10 cellular contexts compared by ENCODE assay signal in the genomic region with DNA sequence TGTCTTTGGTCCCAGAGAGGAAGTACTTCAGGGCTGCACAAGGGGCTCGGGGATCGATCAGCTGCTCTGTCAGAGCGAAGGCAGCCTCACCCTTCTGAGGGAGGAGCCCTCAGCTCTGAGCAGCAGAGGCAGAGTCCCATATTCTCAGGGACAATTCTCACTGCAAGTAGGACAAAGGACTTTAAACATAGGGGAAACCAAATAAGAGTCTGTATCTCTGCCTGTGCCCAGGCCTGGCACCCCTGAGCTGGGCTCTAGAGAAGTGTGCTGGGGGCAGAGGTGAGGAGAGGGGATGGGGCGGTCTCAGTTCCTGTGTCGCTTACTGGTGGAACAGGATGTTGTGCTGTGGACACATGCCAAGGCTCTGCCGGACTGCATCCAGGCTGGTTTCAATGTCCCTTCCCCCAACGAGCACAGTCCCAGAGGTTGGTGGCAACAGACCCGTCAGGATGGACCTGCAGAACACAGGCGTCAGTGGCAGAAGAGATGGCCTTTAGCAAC.
DNase-seq lines count a peak whose midpoint lies in the region; ATAC-seq and TF ChIP-seq lines count a peak whose summit lies in the region.
"Had no signal": no experiment of that assay in that cellular context is flagged by ENCODE, and none has a peak within 500 bp of the region (broad histone marks: within the 10 kb centered on the region; RNA-seq: fewer than 3 reads in every experiment).

No MANE protein-coding gene starts in this region.

- no peak for TF ChIP-seq CTCF in nephron progenitor cell (IDR thresholded peaks at IDR 0.05)

- H3K4me1 Mint-ChIP-seq in nephron progenitor cell: peaks cover 37% of the 10 kb centered on the region
- peaks cover 3% of the 10 kb centered on the region for H3K4me1 Mint-ChIP-seq in stimulated activated memory B cell treated with anti-CD40 and anti-IgM and Interleukin-4, amounts not matched to agents 10 μg/mL and 1 μg/mL and 100 μg/mL, for 72 hours

- H3K4me1 ChIP-seq in BLaER1 treated with 17β-estradiol and CSF1 and Interleukin-3, amounts not matched to agents 10 nM and 100 nM: peaks cover 10 to 36% (median 26%) of the 10 kb centered on the region in 10 experiments

- ATAC-seq in esophagus mucosa: peak; percentile 16
- no peak for ATAC-seq in stimulated activated memory B cell treated with anti-CD40 and anti-IgM and Interleukin-4, amounts not matched to agents 10 μg/mL and 1 μg/mL and 100 μg/mL, for 72 hours
- ATAC-seq: activated CD4-positive, alpha-beta T cell treated with anti-CD3 and anti-CD28 coated beads for 36 hours had no signal

- peak overlapping the region in 2 of 11 experiments; percentile 13 to 38; a peak in 3 of 22 replicates for H3K9ac ChIP-seq in BLaER1 treated with 17β-estradiol and CSF1 and Interleukin-3, amounts not matched to agents 10 nM and 100 nM

- peak overlapping the region; percentile 76 for H3K27ac Mint-ChIP-seq in nephron progenitor cell
- H3K27ac Mint-ChIP-seq in stimulated activated memory B cell treated with anti-CD40 and anti-IgM and Interleukin-4, amounts not matched to agents 10 μg/mL and 1 μg/mL and 100 μg/mL, for 72 hours: no peak overlapping the region
- H3K27ac Mint-ChIP-seq: activated CD4-positive, alpha-beta T cell treated with anti-CD3 and anti-CD28 coated beads for 36 hours had no signal

- H3K36me3 ChIP-seq in BLaER1 treated with 17β-estradiol and CSF1 and Interleukin-3, amounts not matched to agents 10 nM and 100 nM: no peaks in the 10 kb centered on the region
- peaks cover 2% of the 10 kb centered on the region for H3K36me3 ChIP-seq in MG63

- H3K4me3 Mint-ChIP-seq in nephron progenitor cell: no peak overlapping the region
- no peak overlapping the region for H3K4me3 Mint-ChIP-seq in stimulated activated memory B cell treated with anti-CD40 and anti-IgM and Interleukin-4, amounts not matched to agents 10 μg/mL and 1 μg/mL and 100 μg/mL, for 72 hours
- H3K4me3 Mint-ChIP-seq: activated CD4-positive, alpha-beta T cell treated with anti-CD3 and anti-CD28 coated beads for 36 hours had no signal

- no peak for DNase-seq in nephron progenitor cell
- DNase-seq in RPMI8226: no peak
- no peak for DNase-seq in AG20443 (ENCODE audit: low spot score)
- no peak for DNase-seq in MG63
- DNase-seq: activated CD4-positive, alpha-beta T cell treated with anti-CD3 and anti-CD28 coated beads for 36 hours; NCI-H187 treated with DMSO at 0.1 percent for 48 hours had no signal

- H3K4me3 ChIP-seq in BLaER1 treated with 17β-estradiol and CSF1 and Interleukin-3, amounts not matched to agents 10 nM and 100 nM: peak overlapping the region in 1 of 10 experiments; percentile 5; a peak in 1 of 20 replicates
- no peak overlapping the region for H3K4me3 ChIP-seq in MG63

- H3K27ac ChIP-seq in BLaER1 treated with 17β-estradiol and CSF1 and Interleukin-3, amounts not matched to agents 10 nM and 100 nM: peak overlapping the region in 7 of 11 experiments; percentile 11 to 27 (median 22); a peak in 8 of 22 replicates

- no peaks in the 10 kb centered on the region for H4K20me1 ChIP-seq in BLaER1 treated with 17β-estradiol and CSF1 and Interleukin-3, amounts not matched to agents 10 nM and 100 nM

- H3K27me3 ChIP-seq in BLaER1 treated with 17β-estradiol and CSF1 and Interleukin-3, amounts not matched to agents 10 nM and 100 nM: peaks cover 0 to 7% (median 0%) of the 10 kb centered on the region in 11 experiments; a peak in 1 of 22 replicates
- H3K27me3 ChIP-seq in MG63: no peaks in the 10 kb centered on the region

- H3K9me3 ChIP-seq in BLaER1 treated with 17β-estradiol and CSF1 and Interleukin-3, amounts not matched to agents 10 nM and 100 nM (replicated peaks in 1 of 11): no peaks in the 10 kb centered on the region
- H3K9me3 ChIP-seq in MG63: no peaks in the 10 kb centered on the region; the same call in 1 of the 2 replicates

- H3K27me3 Mint-ChIP-seq in nephron progenitor cell (ENCODE audit: low read depth, poor library complexity): peaks cover 3% of the 10 kb centered on the region
- H3K27me3 Mint-ChIP-seq in stimulated activated memory B cell treated with anti-CD40 and anti-IgM and Interleukin-4, amounts not matched to agents 10 μg/mL and 1 μg/mL and 100 μg/mL, for 72 hours: peaks cover 44% of the 10 kb centered on the region

- no peaks in the 10 kb centered on the region for H3K36me3 Mint-ChIP-seq in nephron progenitor cell (ENCODE audit: low read depth)
- no peaks in the 10 kb centered on the region for H3K36me3 Mint-ChIP-seq in stimulated activated memory B cell treated with anti-CD40 and anti-IgM and Interleukin-4, amounts not matched to agents 10 μg/mL and 1 μg/mL and 100 μg/mL, for 72 hours

- H3K4me2 ChIP-seq in BLaER1 treated with 17β-estradiol and CSF1 and Interleukin-3, amounts not matched to agents 10 nM and 100 nM: peak overlapping the region; percentile 52 to 86 (median 68)

- H3K9me3 Mint-ChIP-seq in nephron progenitor cell: no peaks in the 10 kb centered on the region
- no peaks in the 10 kb centered on the region for H3K9me3 Mint-ChIP-seq in stimulated activated memory B cell treated with anti-CD40 and anti-IgM and Interleukin-4, amounts not matched to agents 10 μg/mL and 1 μg/mL and 100 μg/mL, for 72 hours

TF ChIP-seq in PFSK-1, 5 proteins besides CTCF, POLR2A, EP300 and RAD21:
- TF ChIP-seq FOXP2 (optimal IDR thresholded peaks at IDR 0.05; ENCODE audit: borderline replicate concordance, extremely low read depth, extremely low read length, insufficient read depth) (peak; percentile 83), SIN3A (IDR thresholded peaks at IDR 0.05; ENCODE audit: borderline replicate concordance, insufficient read depth, low read length) (no peak)
- TF ChIP-seq, protein P1, sequence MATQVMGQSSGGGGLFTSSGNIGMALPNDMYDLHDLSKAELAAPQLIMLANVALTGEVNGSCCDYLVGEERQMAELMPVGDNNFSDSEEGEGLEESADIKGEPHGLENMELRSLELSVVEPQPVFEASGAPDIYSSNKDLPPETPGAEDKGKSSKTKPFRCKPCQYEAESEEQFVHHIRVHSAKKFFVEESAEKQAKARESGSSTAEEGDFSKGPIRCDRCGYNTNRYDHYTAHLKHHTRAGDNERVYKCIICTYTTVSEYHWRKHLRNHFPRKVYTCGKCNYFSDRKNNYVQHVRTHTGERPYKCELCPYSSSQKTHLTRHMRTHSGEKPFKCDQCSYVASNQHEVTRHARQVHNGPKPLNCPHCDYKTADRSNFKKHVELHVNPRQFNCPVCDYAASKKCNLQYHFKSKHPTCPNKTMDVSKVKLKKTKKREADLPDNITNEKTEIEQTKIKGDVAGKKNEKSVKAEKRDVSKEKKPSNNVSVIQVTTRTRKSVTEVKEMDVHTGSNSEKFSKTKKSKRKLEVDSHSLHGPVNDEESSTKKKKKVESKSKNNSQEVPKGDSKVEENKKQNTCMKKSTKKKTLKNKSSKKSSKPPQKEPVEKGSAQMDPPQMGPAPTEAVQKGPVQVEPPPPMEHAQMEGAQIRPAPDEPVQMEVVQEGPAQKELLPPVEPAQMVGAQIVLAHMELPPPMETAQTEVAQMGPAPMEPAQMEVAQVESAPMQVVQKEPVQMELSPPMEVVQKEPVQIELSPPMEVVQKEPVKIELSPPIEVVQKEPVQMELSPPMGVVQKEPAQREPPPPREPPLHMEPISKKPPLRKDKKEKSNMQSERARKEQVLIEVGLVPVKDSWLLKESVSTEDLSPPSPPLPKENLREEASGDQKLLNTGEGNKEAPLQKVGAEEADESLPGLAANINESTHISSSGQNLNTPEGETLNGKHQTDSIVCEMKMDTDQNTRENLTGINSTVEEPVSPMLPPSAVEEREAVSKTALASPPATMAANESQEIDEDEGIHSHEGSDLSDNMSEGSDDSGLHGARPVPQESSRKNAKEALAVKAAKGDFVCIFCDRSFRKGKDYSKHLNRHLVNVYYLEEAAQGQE (IDR thresholded peaks at IDR 0.05; ENCODE audit: insufficient read depth in 1 of 2, low read depth in 2 of 2, low read length in 2 of 2): 0 out of 4 replicates have a peak, but pooled peaks of 1 of the 2 experiments have one; percentile 11
